In genomic region chr17:73194514-73195222, GRCh38 we compare ENCODE assay signal across 12 cellular contexts. TPM values are rescaled to one million over a fixed set of nuclear protein-coding genes. Genes with fewer than 3 reads are reported as not detected.
DNase-seq lines count a peak whose midpoint lies in the region; ATAC-seq, FAIRE-seq and TF ChIP-seq lines count a peak whose summit lies in the region.
"Had no signal": no experiment of that assay in that cellular context is flagged by ENCODE, and none has a peak within 500 bp of the region (broad histone marks: within the 10 kb centered on the region; RNA-seq: fewer than 3 reads in every experiment).

No MANE protein-coding gene starts in this region.

- H3K4me3 Mint-ChIP-seq in activated CD8-positive, alpha-beta T cell treated with anti-CD3 and anti-CD28 coated beads, Interleukin-2, amount 10 ng/mL, durations not matched to agents 7 days and 5 days: peak overlapping the region; percentile 49

- H3K9me2 ChIP-seq in DOHH2 (replicated peaks; ENCODE audit: control insufficient read depth, low read length): no peaks in the 10 kb centered on the region

- H3K27me3 ChIP-seq in DOHH2 (ENCODE audit: control insufficient read depth, low read length) (no peaks in the 10 kb centered on the region), sigmoid colon (no peaks in the 10 kb centered on the region)
- H3K27me3 ChIP-seq: gastrocnemius medialis, tibial nerve had no signal

- no peaks in the 10 kb centered on the region for H3K27me3 Mint-ChIP-seq in activated CD8-positive, alpha-beta T cell treated with anti-CD3 and anti-CD28 coated beads, Interleukin-2, amount 10 ng/mL, durations not matched to agents 7 days and 5 days (ENCODE audit: low read depth)

- H3K9me3 Mint-ChIP-seq in activated CD8-positive, alpha-beta T cell treated with anti-CD3 and anti-CD28 coated beads, Interleukin-2, amount 10 ng/mL, durations not matched to agents 7 days and 5 days (ENCODE audit: insufficient read depth): no peaks in the 10 kb centered on the region

- TF ChIP-seq POLR2A in sigmoid colon (IDR thresholded peaks at IDR 0.05): no peak

- ATAC-seq in activated CD8-positive, alpha-beta T cell treated with anti-CD3 and anti-CD28 coated beads, Interleukin-2, amount 10 ng/mL, durations not matched to agents 7 days and 5 days: no peak
- ATAC-seq: gastrocnemius medialis had no signal

- H3F3A ChIP-seq in DOHH2 (ENCODE audit: control insufficient read depth, insufficient read depth): no peaks in the 10 kb centered on the region

- peaks cover 17% of the 10 kb centered on the region for H3K4me1 ChIP-seq in DOHH2 (ENCODE audit: control insufficient read depth, low read length)
- H3K4me1 ChIP-seq in kidney (ENCODE audit: control insufficient read depth in 1 of 2, insufficient read depth in 1 of 2, low read depth in 1 of 2, low read length in 2 of 2): peaks cover 4 to 5% of the 10 kb centered on the region in 2 donors
- peaks cover 0 to 23% (median 20%) of the 10 kb centered on the region in 4 donors for H3K4me1 ChIP-seq in sigmoid colon

- no peak overlapping the region for H3K4me3 ChIP-seq in DOHH2 (ENCODE audit: low read length)
- no peak overlapping the region for H3K4me3 ChIP-seq in fibroblast of pulmonary artery (replicated peaks; ENCODE audit: low read depth, low read length)
- no peak overlapping the region for H3K4me3 ChIP-seq in kidney (ENCODE audit: low read length in 2 of 2)
- H3K4me3 ChIP-seq in sigmoid colon: no peak overlapping the region

- H3K27ac ChIP-seq in DOHH2 (ENCODE audit: low read depth, low read length) (no peak overlapping the region), kidney (ENCODE audit: low read depth in 2 of 2, low read length in 2 of 2) (no peak overlapping the region), sigmoid colon (no peak overlapping the region)

- 0 out of 2 replicates have a peak overlapping the region, but pooled peaks have one; percentile 0 for H3K4me2 ChIP-seq in DOHH2 (ENCODE audit: low read length)

- no peaks in the 10 kb centered on the region for H4K20me1 ChIP-seq in DOHH2 (ENCODE audit: control insufficient read depth, insufficient read depth, low read depth, low read length)

- TF ChIP-seq CTCF in DOHH2 (IDR thresholded peaks at IDR 0.05; ENCODE audit: low read depth, low read length, poor library complexity, severe bottlenecking) (no peak), fibroblast of pulmonary artery (IDR thresholded peaks at IDR 0.05; ENCODE audit: low read length, missing control alignments) (no peak), kidney (IDR thresholded peaks at IDR 0.05; ENCODE audit: borderline replicate concordance, extremely low read depth, insufficient read depth) (no peak), sigmoid colon (IDR thresholded peaks at IDR 0.05) (no peak)

- H3K79me2 ChIP-seq in DOHH2 (ENCODE audit: control insufficient read depth, low read length): peaks cover 43% of the 10 kb centered on the region

- intact Hi-C loops in kidney (cut with DNase I): loop anchor here (10.0 kb wide), 1 partner anchor 50 kb away; no protein-coding TSS in a partner anchor
- intact Hi-C loops in sigmoid colon (cut with DNase I): loop anchor here (5.0 kb wide), 1 partner anchor 173 kb away; no protein-coding TSS in a partner anchor

- H3K9me3 ChIP-seq in DOHH2 (ENCODE audit: control insufficient read depth, insufficient read depth, low read length): no peaks in the 10 kb centered on the region
- no peaks in the 10 kb centered on the region for H3K9me3 ChIP-seq in kidney (ENCODE audit: control insufficient read depth in 1 of 2, low read length in 2 of 2)
- no peaks in the 10 kb centered on the region for H3K9me3 ChIP-seq in sigmoid colon
- H3K9me3 ChIP-seq: gastrocnemius medialis, tibial nerve had no signal

- H3K27ac Mint-ChIP-seq in activated CD8-positive, alpha-beta T cell treated with anti-CD3 and anti-CD28 coated beads, Interleukin-2, amount 10 ng/mL, durations not matched to agents 7 days and 5 days: peak overlapping the region; percentile 25

- DNase-seq in A172 (ENCODE audit: low spot score) (peak; percentile 28), fibroblast of pulmonary artery (ENCODE audit: low read depth) (peak; percentile 31), DMS53 treated with DMSO at 0.1 percent for 48 hours (lab: John Stamatoyannopoulos, UW; ENCODE audit: unreplicated experiment) (no peak), kidney (no peak), iPS-NIHi11 (ENCODE audit: low spot score) (no peak), sigmoid colon (no peak)
- no peak for DNase-seq in activated CD8-positive, alpha-beta T cell treated with anti-CD3 and anti-CD28 coated beads, Interleukin-2, amount 10 ng/mL, durations not matched to agents 7 days and 5 days
- DNase-seq: activated gamma-delta T cell treated with Interleukin-2 at 50 U/mL for 16 hours, gastrocnemius medialis, NCI-H446 had no signal

- peaks cover 29% of the 10 kb centered on the region for H3K4me1 Mint-ChIP-seq in activated CD8-positive, alpha-beta T cell treated with anti-CD3 and anti-CD28 coated beads, Interleukin-2, amount 10 ng/mL, durations not matched to agents 7 days and 5 days (ENCODE audit: low read depth)

- FAIRE-seq in kidney (lab: Jason Lieb, UNC): no peak

- WGBS in sigmoid colon, 2 donors: 83 to 88% methylated on average over 22 of the region's 22 CpGs

- H3K36me3 ChIP-seq in DOHH2 (ENCODE audit: control insufficient read depth, low read length) (peaks cover 39% of the 10 kb centered on the region), kidney (ENCODE audit: control insufficient read depth in 1 of 2, insufficient read depth in 2 of 2, low read length in 2 of 2) (peaks cover 26 to 30% of the 10 kb centered on the region in 2 donors), sigmoid colon (peaks cover 17 to 36% (median 31%) of the 10 kb centered on the region in 4 donors)

- no peak overlapping the region for H3K9ac ChIP-seq in kidney (ENCODE audit: low read length in 2 of 2)

- H3K36me3 Mint-ChIP-seq in activated CD8-positive, alpha-beta T cell treated with anti-CD3 and anti-CD28 coated beads, Interleukin-2, amount 10 ng/mL, durations not matched to agents 7 days and 5 days (ENCODE audit: low read depth): peaks cover 34% of the 10 kb centered on the region

- CTCF ChIA-PET in activated CD8-positive, alpha-beta T cell treated with anti-CD3 and anti-CD28 coated beads, Interleukin-2, amount 10 ng/mL, durations not matched to agents 7 days and 5 days (lab: Charles Lee): interaction anchor here (2.1 to 7.8 kb wide), 3 partner anchors 34 to 468 kb away, joined by 5 to 77 read pairs (median 26); a partner anchor contains a TSS

- POLR2A ChIA-PET in activated CD8-positive, alpha-beta T cell treated with anti-CD3 and anti-CD28 coated beads, Interleukin-2, amount 10 ng/mL, durations not matched to agents 7 days and 5 days (lab: Charles Lee): interaction anchor here (0.7 to 4.0 kb wide), 4 partner anchors 9 to 468 kb away, joined by 3 to 46 read pairs (median 4); a partner anchor contains a TSS

- TF ChIP-seq EP300 in sigmoid colon (IDR thresholded peaks at IDR 0.05): no peak

RNA-seq across cellular contexts. Expression of gene COG1, which starts 1.8 kb away (rescaled TPM):
- total RNA-seq in A172 (2014; rRNA removed; shearing (Covaris generic)): 25.3 and 28.0 TPM in 2 replicates
- 10 to 100 TPM; 25.2 to 30.5 TPM for total RNA-seq in activated CD8-positive, alpha-beta T cell treated with anti-CD3 and anti-CD28 coated beads, Interleukin-2, amount 10 ng/mL, durations not matched to agents 7 days and 5 days
- 41.6 TPM for total RNA-seq in kidney
- polyA plus RNA-seq in kidney (ENCODE audit: insufficient read depth, low read depth, low replicate concordance): 28.2 TPM
- total RNA-seq in sigmoid colon: 10 to 100 TPM; 18.5 to 33.5 (median 23.1) TPM
- 10 to 100 TPM; 17.5 to 19.2 (median 18.0) TPM for polyA plus RNA-seq in sigmoid colon

RNA-seq across cellular contexts. Expression of gene SSTR2, which starts 29.9 kb away (rescaled TPM):
- 4.3 and 4.8 TPM in 2 replicates for total RNA-seq in A172 (2014; rRNA removed; shearing (Covaris generic))
- not detected for total RNA-seq in activated CD8-positive, alpha-beta T cell treated with anti-CD3 and anti-CD28 coated beads, Interleukin-2, amount 10 ng/mL, durations not matched to agents 7 days and 5 days
- total RNA-seq in kidney: 2.1 TPM
- polyA plus RNA-seq in kidney (ENCODE audit: insufficient read depth, low read depth, low replicate concordance): 5.3 TPM
- under 1 TPM; under 0.01 to 0.54 (median 0.30) TPM for total RNA-seq in sigmoid colon
- under 1 TPM; 0.46 to 0.95 (median 0.60) TPM for polyA plus RNA-seq in sigmoid colon

Comparison
In these comparisons a context has a peak if more than half of its experiments do, and no peak if none do; other contexts are left out.
1. DNase-seq: peak in A172 (single experiment) and fibroblast of pulmonary artery (single experiment); none in activated CD8-positive, alpha-beta T cell treated with anti-CD3 and anti-CD28 coated beads, Interleukin-2, amount 10 ng/mL, durations not matched to agents 7 days and 5 days (single experiment), DMS53 treated with DMSO at 0.1 percent for 48 hours (single experiment), kidney (single experiment), iPS-NIHi11 (single experiment) and sigmoid colon (single experiment).